ENCODE assay signal across 9 cellular contexts in genomic region chr17:79728169-79728907, GRCh38. TPM values are rescaled to one million over a fixed set of nuclear protein-coding genes. Genes with fewer than 3 reads are reported as not detected.
A peak's percentile ranks its signal among the peaks of the same experiment; 100 is the strongest.
DNase-seq lines count a peak whose midpoint lies in the region; TF ChIP-seq lines count a peak whose summit lies in the region.
"Had no signal": no experiment of that assay in that cellular context is flagged by ENCODE, and none has a peak within 500 bp of the region (broad histone marks: within the 10 kb centered on the region; RNA-seq: fewer than 3 reads in every experiment).

No MANE protein-coding gene starts in this region.

- no peaks in the 10 kb centered on the region for H3K9me3 ChIP-seq in left ventricle myocardium inferior (replicated peaks)

- DNase-seq in NCI-H510A treated with DMSO at 0.1 percent for 48 hours (lab: John Stamatoyannopoulos, UW) (peak; percentile 72), NCI-H510A (lab: John Stamatoyannopoulos, UW) (no peak), NCI-H1105 (lab: John Stamatoyannopoulos, UW) (peak; percentile 77), T-helper 1 cell (peak; percentile 63 to 87 (median 78)), amygdala (lab: John Stamatoyannopoulos, UW) (peak; percentile 31 to 95 (median 81)), left ventricle myocardium inferior (peak; percentile 70), pulmonary artery endothelial cell (ENCODE audit: low read depth, low spot score) (peak; percentile 50)

- H3K27me3 ChIP-seq in left ventricle myocardium inferior (ENCODE audit: low read depth) = no peaks in the 10 kb centered on the region

- TF ChIP-seq CTCF in left ventricle myocardium inferior (IDR thresholded peaks at IDR 0.05; ENCODE audit: borderline replicate concordance) = no peak

- peak overlapping the region; percentile 43 for H3K27ac ChIP-seq in left ventricle myocardium inferior (replicated peaks)
- no peak overlapping the region for H3K27ac ChIP-seq in urinary bladder (ENCODE audit: low read depth)
- H3K27ac ChIP-seq: 22Rv1 had no signal

- WGBS in urinary bladder = 46% methylated on average over 22 of the region's 22 CpGs

- peak overlapping the region; percentile 67 for H3K4me3 ChIP-seq in left ventricle myocardium inferior
- H3K4me3 ChIP-seq in urinary bladder (ENCODE audit: low read depth, low read length) = peak overlapping the region; percentile 4

- no peaks in the 10 kb centered on the region for H3K36me3 ChIP-seq in left ventricle myocardium inferior
- no peaks in the 10 kb centered on the region for H3K36me3 ChIP-seq in urinary bladder (ENCODE audit: insufficient read depth)

- H3K4me1 ChIP-seq in left ventricle myocardium inferior (peaks cover 8% of the 10 kb centered on the region), urinary bladder (ENCODE audit: insufficient read depth) (no peaks in the 10 kb centered on the region)

- intact Hi-C loops in left ventricle myocardium inferior (cut with micrococcal nuclease) = no loop called here

RNA-seq across cellular contexts. Expression of gene ENPP7, which starts 2.4 kb away (rescaled TPM):
- total RNA-seq in left ventricle myocardium inferior (not detected), pulmonary artery endothelial cell (not detected in 2 replicates), urinary bladder (not detected)
- not detected for polyA plus RNA-seq in urinary bladder

RNA-seq across cellular contexts. Expression of gene CBX2, which starts 49.6 kb away (rescaled TPM):
- total RNA-seq in left ventricle myocardium inferior (2.6 TPM), pulmonary artery endothelial cell (9.5 and 9.6 TPM in 2 replicates), urinary bladder (7.0 TPM)
- 3.1 TPM for polyA plus RNA-seq in urinary bladder
